18 cellular contexts compared by ENCODE assay signal in the genomic region with DNA sequence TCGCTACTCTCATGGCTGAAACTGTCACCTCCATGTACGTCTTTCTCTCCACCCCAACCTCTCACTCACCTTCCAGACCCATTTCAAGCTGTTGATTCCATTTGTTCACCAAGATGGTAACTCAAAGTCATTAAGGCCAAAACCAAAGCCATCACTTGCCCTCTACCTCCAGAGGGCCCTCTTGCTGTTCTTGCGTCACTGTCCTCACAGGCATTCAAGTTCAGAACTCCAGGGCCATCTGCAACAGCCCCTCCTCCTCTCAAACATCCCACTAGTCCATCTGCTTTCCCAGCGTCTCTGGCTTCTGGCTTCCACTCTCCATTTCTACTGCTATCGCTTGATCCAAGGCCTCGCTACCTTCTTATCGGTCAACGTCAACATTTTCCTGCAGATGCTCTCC.
DNase-seq lines count a peak whose midpoint lies in the region; ATAC-seq, FAIRE-seq and TF ChIP-seq lines count a peak whose summit lies in the region.
"Had no signal": no experiment of that assay in that cellular context is flagged by ENCODE, and none has a peak within 500 bp of the region (broad histone marks: within the 10 kb centered on the region; RNA-seq: fewer than 3 reads in every experiment).

No MANE protein-coding gene starts in this region.

- no peak overlapping the region for H2AFZ ChIP-seq in H9 (ENCODE audit: low read length)
- no peak overlapping the region for H2AFZ ChIP-seq in K562 (ENCODE audit: low read depth, low read length)

- no peak overlapping the region for H3K27ac Mint-ChIP-seq in H9
- no peak overlapping the region for H3K27ac Mint-ChIP-seq in activated naive CD8-positive, alpha-beta T cell treated with anti-CD3 and anti-CD28 coated beads, Interleukin-2, amount 50 U/mL, for 24 hours
- H3K27ac Mint-ChIP-seq: CD8-positive, alpha-beta memory T cell had no signal

- CTCF ChIA-PET in K562 (lab: Yijun Ruan, JAX; ENCODE audit: low intra/inter-chr PET ratio): interaction anchor here (0.8 kb wide), 1 partner anchor 9 kb away, joined by 3 read pairs; no protein-coding TSS in a partner anchor

- no peak overlapping the region for H2AK5ac ChIP-seq in H9 (ENCODE audit: insufficient read length, low read length)
- no peak overlapping the region for H2AK5ac ChIP-seq in mesendoderm (ENCODE audit: low read length)

- no peak overlapping the region for H4K91ac ChIP-seq in H9 (ENCODE audit: insufficient read length, low read depth, low read length)

- H3K4ac ChIP-seq in H9 (ENCODE audit: low read depth, low read length) (no peak overlapping the region), mesendoderm (ENCODE audit: low read depth, low read length) (no peak overlapping the region)

- no peak overlapping the region for H2BK120ac ChIP-seq in H9 (ENCODE audit: low read depth, low read length, poor library complexity, severe bottlenecking)
- H2BK120ac ChIP-seq in mesendoderm (ENCODE audit: low read depth, low read length): no peak overlapping the region

- H4K5ac ChIP-seq in H9 (ENCODE audit: insufficient read length, low read depth, low read length) (no peak overlapping the region), mesendoderm (ENCODE audit: low read length) (no peak overlapping the region)

- no peak overlapping the region for H2BK20ac ChIP-seq in H9 (ENCODE audit: low read depth, low read length, poor library complexity, severe bottlenecking)

- BruUV-seq in K562 (replicated peaks; lab: Mats Ljungman, UMichigan): no TSS peak

- ATAC-seq in K562: peak; percentile 50; the same call in 2 of the 3 replicates
- ATAC-seq in activated naive CD8-positive, alpha-beta T cell treated with anti-CD3 and anti-CD28 coated beads, Interleukin-2, amount 50 U/mL, for 24 hours: no peak
- no peak for ATAC-seq in GM21717 (IDR thresholded peaks at IDR 0.05; ENCODE audit: unreplicated experiment)
- ATAC-seq: PC-3 had no signal

- POLR2A ChIA-PET in K562 (lab: Yijun Ruan, JAX): no interaction called here

- H3K27me3 ChIP-seq in H9 (ENCODE audit: insufficient read depth, low read length) (no peaks in the 10 kb centered on the region), K562 (ENCODE audit: control insufficient read depth in 2 of 2, insufficient read depth in 2 of 2, low read length in 2 of 2) (peaks cover 2 to 34% of the 10 kb centered on the region in 2 experiments; a peak in 4 of 5 replicates), mesendoderm (ENCODE audit: insufficient read depth, low read length, poor library complexity) (no peaks in the 10 kb centered on the region)

- H3K9me1 ChIP-seq in K562 (ENCODE audit: control insufficient read depth, insufficient read depth, low read length): no peaks in the 10 kb centered on the region

- H2BK15ac ChIP-seq in H9 (ENCODE audit: low read depth, low read length) (no peak overlapping the region), mesendoderm (replicated peaks; ENCODE audit: low read depth) (no peak overlapping the region)

- H3K79me2 ChIP-seq in H9 (ENCODE audit: insufficient read depth, low read length) (no peaks in the 10 kb centered on the region), K562 (ENCODE audit: control insufficient read depth, insufficient read depth, low read length) (no peaks in the 10 kb centered on the region), mesendoderm (ENCODE audit: control insufficient read depth, insufficient read depth, low read length) (no peaks in the 10 kb centered on the region)

- H3K36me3 Mint-ChIP-seq in H9 (ENCODE audit: insufficient read depth in 1 of 3, low read depth in 3 of 3): no peaks in the 10 kb centered on the region
- no peaks in the 10 kb centered on the region for H3K36me3 Mint-ChIP-seq in activated naive CD8-positive, alpha-beta T cell treated with anti-CD3 and anti-CD28 coated beads, Interleukin-2, amount 50 U/mL, for 24 hours (ENCODE audit: low read depth)
- H3K36me3 Mint-ChIP-seq: CD8-positive, alpha-beta memory T cell had no signal

- no peaks in the 10 kb centered on the region for H4K20me1 ChIP-seq in H9 (ENCODE audit: control insufficient read depth, insufficient read depth, insufficient read length)
- H4K20me1 ChIP-seq in K562 (replicated peaks; ENCODE audit: control insufficient read depth, insufficient read depth, low read length): no peaks in the 10 kb centered on the region

- H3K9ac ChIP-seq in H9 (ENCODE audit: extremely low read depth, insufficient read length, low read length): no peak overlapping the region
- H3K9ac ChIP-seq in K562 (ENCODE audit: insufficient read depth in 1 of 2, low read depth in 2 of 2, low read length in 2 of 2): no peak overlapping the region
- H3K9ac ChIP-seq in mesendoderm (ENCODE audit: low read length): no peak overlapping the region

- H3K9me3 ChIP-seq in H9 (ENCODE audit: control insufficient read depth, low read depth, low read length) (no peaks in the 10 kb centered on the region), K562 (replicated peaks; ENCODE audit: control insufficient read depth, insufficient read depth, low read depth, low read length) (no peaks in the 10 kb centered on the region)

- H3K56ac ChIP-seq in H9 (ENCODE audit: insufficient read length, low read depth, low read length) (no peak overlapping the region), mesendoderm (ENCODE audit: low read length) (no peak overlapping the region)

- no peaks in the 10 kb centered on the region for H3K9me3 Mint-ChIP-seq in H9
- H3K9me3 Mint-ChIP-seq in activated naive CD8-positive, alpha-beta T cell treated with anti-CD3 and anti-CD28 coated beads, Interleukin-2, amount 50 U/mL, for 24 hours: no peaks in the 10 kb centered on the region
- H3K9me3 Mint-ChIP-seq: CD8-positive, alpha-beta memory T cell had no signal

- H3T11ph ChIP-seq in H9 (ENCODE audit: low read length): no peak overlapping the region

- DNase-seq in H9 (peak; percentile 62), NCI-H1694 (lab: John Stamatoyannopoulos, UW) (peak; percentile 30), K562 (ENCODE audit: extremely low read depth in 1 of 4, low spot score in 3 of 4) (peak in 3 of 4 experiments; percentile 13 to 24 (median 14)), mesendoderm (peak; percentile 65), posterior vena cava (ENCODE audit: low spot score) (no peak), NCI-H510A (lab: John Stamatoyannopoulos, UW) (no peak)
- DNase-seq in activated naive CD8-positive, alpha-beta T cell treated with anti-CD3 and anti-CD28 coated beads, Interleukin-2, amount 50 U/mL, for 24 hours: no peak
- DNase-seq: C1 segment of cervical spinal cord; CD8-positive, alpha-beta memory T cell; DND-41; NCI-H1417 treated with DMSO at 0.1 percent for 48 hours; NCI-H2029; NCI-H446 treated with DMSO at 0.1 percent for 48 hours; PC-3; RPMI8226; SHP77 treated with DMSO at 0.1 percent for 48 hours had no signal

- H3K4me3 ChIP-seq in K562: no peak overlapping the region
- no peak overlapping the region for H3K4me3 ChIP-seq in mesendoderm (ENCODE audit: low read length)

- no peak overlapping the region for H3K23ac ChIP-seq in H9 (ENCODE audit: insufficient read length, low read depth, low read length)
- no peak overlapping the region for H3K23ac ChIP-seq in mesendoderm (ENCODE audit: low read length)

- intact Hi-C loops in K562 (cut with micrococcal nuclease): no loop called here
- intact Hi-C loops in posterior vena cava (cut with DNase I): no loop called here

- WGBS in H9 (ENCODE audit: extremely low coverage, insufficient read length, low lambda C conversion rate): no CpG with 5 or more reads among the region's 8 CpGs
- WGBS in K562 (ENCODE audit: insufficient coverage, low coverage, missing lambda C conversion rate): 2% methylated on average over 8 of the region's 8 CpGs
- WGBS in mesendoderm (ENCODE audit: extremely low coverage, insufficient coverage, low lambda C conversion rate): no CpG with 5 or more reads among the region's 8 CpGs

- H3K23me2 ChIP-seq in H9 (ENCODE audit: insufficient read length, low read depth, low read length, poor library complexity, severe bottlenecking): no peaks in the 10 kb centered on the region

- H3K36me3 ChIP-seq in K562 (ENCODE audit: control insufficient read depth, insufficient read depth, low read length) (no peaks in the 10 kb centered on the region), mesendoderm (ENCODE audit: control insufficient read depth, insufficient read depth, low read length) (no peaks in the 10 kb centered on the region)

- TF ChIP-seq POLR2A in K562 (conservative IDR thresholded peaks at IDR 0.05): no peak

- H3K27ac ChIP-seq in H9 (ENCODE audit: insufficient read length, low read depth, low read length) (no peak overlapping the region), K562 (ENCODE audit: extremely low read depth, low read depth, low read length) (no peak overlapping the region), mesendoderm (ENCODE audit: low read depth, low read length) (no peak overlapping the region)

- H3K4me1 Mint-ChIP-seq in H9: 0 out of 4 replicates have a peak, but pooled peaks cover 0 to 4% of the 10 kb centered on the region in 2 experiments
- H3K4me1 Mint-ChIP-seq in activated naive CD8-positive, alpha-beta T cell treated with anti-CD3 and anti-CD28 coated beads, Interleukin-2, amount 50 U/mL, for 24 hours: peaks cover 5% of the 10 kb centered on the region
- H3K4me1 Mint-ChIP-seq: CD8-positive, alpha-beta memory T cell had no signal

- H3K18ac ChIP-seq in H9 (ENCODE audit: insufficient read length, low read depth, low read length): no peak overlapping the region
- no peak overlapping the region for H3K18ac ChIP-seq in mesendoderm (ENCODE audit: low read length)

- TF ChIP-seq CTCF in H9 (conservative IDR thresholded peaks at IDR 0.05) (peak; percentile 35; the same call in 2 of the 3 replicates), K562 (IDR thresholded peaks at IDR 0.05 in 2 of 3, conservative IDR thresholded peaks at IDR 0.05 in 1 of 3; ENCODE audit: insufficient read depth in 2 of 3, low read depth in 1 of 3, low read length in 3 of 3) (peak in 2 of 3 experiments; percentile 19 to 33; a peak in 2 of 6 replicates)

- in situ Hi-C loops in K562 (cut with MboI): loop anchor here (25.0 kb wide), 1 partner anchor 412 kb away; a partner anchor contains a TSS

- no peak for FAIRE-seq in K562 (lab: Jason Lieb, UNC)
- FAIRE-seq: D721Med had no signal

- no peak overlapping the region for H3K4me2 ChIP-seq in H9 (ENCODE audit: insufficient read depth, insufficient read length, low read length)
- H3K4me2 ChIP-seq in K562 (ENCODE audit: insufficient read depth, low read length): no peak overlapping the region
- H3K4me2 ChIP-seq in mesendoderm (ENCODE audit: low read length): no peak overlapping the region

- H3K14ac ChIP-seq in H9 (ENCODE audit: insufficient read depth, low read length): no peak overlapping the region

- H3K79me1 ChIP-seq in H9 (ENCODE audit: insufficient read depth, low read depth, low read length, poor library complexity, severe bottlenecking) (no peaks in the 10 kb centered on the region), mesendoderm (ENCODE audit: low read length) (no peaks in the 10 kb centered on the region)

- no peak overlapping the region for H2BK12ac ChIP-seq in H9 (ENCODE audit: insufficient read length, low read depth, low read length)

- no peak for TF ChIP-seq EP300 in K562 (IDR thresholded peaks at IDR 0.05; ENCODE audit: low read length)

- no peak overlapping the region for H4K8ac ChIP-seq in H9 (replicated peaks; ENCODE audit: insufficient read length, low read depth, low read length)
- no peak overlapping the region for H4K8ac ChIP-seq in mesendoderm (ENCODE audit: low read depth, low read length)

- peaks cover 17% of the 10 kb centered on the region for H3K27me3 Mint-ChIP-seq in H9 (ENCODE audit: low read depth)
- peaks cover 4% of the 10 kb centered on the region for H3K27me3 Mint-ChIP-seq in activated naive CD8-positive, alpha-beta T cell treated with anti-CD3 and anti-CD28 coated beads, Interleukin-2, amount 50 U/mL, for 24 hours

- H2BK5ac ChIP-seq in H9 (ENCODE audit: insufficient read length, low read length) (no peak overlapping the region), mesendoderm (ENCODE audit: low read length) (no peak overlapping the region)

- no peaks in the 10 kb centered on the region for H3K4me1 ChIP-seq in H9 (ENCODE audit: insufficient read depth, low read length)
- no peaks in the 10 kb centered on the region for H3K4me1 ChIP-seq in K562 (replicated peaks in 1 of 2; ENCODE audit: control insufficient read depth in 2 of 2, insufficient read depth in 2 of 2, low read length in 2 of 2)
- no peaks in the 10 kb centered on the region for H3K4me1 ChIP-seq in mesendoderm (ENCODE audit: control insufficient read depth, low read depth, low read length)

- H3K4me3 Mint-ChIP-seq in H9: no peak overlapping the region
- H3K4me3 Mint-ChIP-seq in activated naive CD8-positive, alpha-beta T cell treated with anti-CD3 and anti-CD28 coated beads, Interleukin-2, amount 50 U/mL, for 24 hours: no peak overlapping the region
- H3K4me3 Mint-ChIP-seq: CD8-positive, alpha-beta memory T cell had no signal

- TF ChIP-seq RAD21 in K562 (CRISPR knock-in tag; conservative IDR thresholded peaks at IDR 0.05 in 1 of 2, IDR thresholded peaks at IDR 0.05 in 1 of 2): 0 out of 4 replicates have a peak, but pooled peaks of 1 of the 2 experiments have one; percentile 21

Comparison
In these comparisons a context has a peak if more than half of its experiments do, and no peak if none do; other contexts are left out.
1. DNase-seq: peak in H9 (single experiment), NCI-H1694 (single experiment), K562 (3 of 4) and mesendoderm (single experiment); none in posterior vena cava (single experiment), NCI-H510A (single experiment) and activated naive CD8-positive, alpha-beta T cell treated with anti-CD3 and anti-CD28 coated beads, Interleukin-2, amount 50 U/mL, for 24 hours (single experiment).